Comparison of ENCODE assay signal across 8 cellular contexts in genomic region chr9:38068866-38069628, GRCh38. TPM values are rescaled to one million over a fixed set of nuclear protein-coding genes. Genes with fewer than 3 reads are reported as not detected.
A peak's percentile ranks its signal among the peaks of the same experiment; 100 is the strongest.
DNase-seq lines count a peak whose midpoint lies in the region; ATAC-seq and TF ChIP-seq lines count a peak whose summit lies in the region.

SHB (minus strand) TSS chr9:38069227; CDS start chr9:38068645, 582 bp downstream.

- TF ChIP-seq CTCF in dorsolateral prefrontal cortex (IDR thresholded peaks at IDR 0.05 in 54 of 56, conservative IDR thresholded peaks at IDR 0.05 in 2 of 56; ENCODE audit: low read depth in 1 of 56, partially characterized antibody in 56 of 56) = peak in 44 of 56 donors; percentile 6 to 72 (median 52)
- TF ChIP-seq CTCF in lower leg skin (IDR thresholded peaks at IDR 0.05) = no peak

- peaks cover 0 to 7% (median 0%) of the 10 kb centered on the region in 45 donors for H3K27me3 ChIP-seq in dorsolateral prefrontal cortex

- intact Hi-C loops in dorsolateral prefrontal cortex (cut with DNase I) (loop anchor here (2.0 to 5.0 kb wide), 5 partner anchors 46 to 154 kb away; no protein-coding TSS in a partner anchor), lower leg skin (cut with DNase I; ENCODE audit: low total_unique reads) (loop anchor here (5.0 to 10.0 kb wide), 2 partner anchors 112 to 154 kb away; no protein-coding TSS in a partner anchor)

- peak; percentile 40 for ATAC-seq in HG03039 (IDR thresholded peaks at IDR 0.05; ENCODE audit: unreplicated experiment)

- TF ChIP-seq POLR2A in lower leg skin (IDR thresholded peaks at IDR 0.05) = no peak

- peak within 1 kb of the TSS; percentile 67 to 98 (median 89) for H3K4me3 ChIP-seq in dorsolateral prefrontal cortex
- peak within 1 kb of the TSS; percentile 69 for H3K4me3 ChIP-seq in lower leg skin (ENCODE audit: low read depth, poor library complexity, severe bottlenecking)

- WGBS in lower leg skin, 2 donors = 0 to 2% methylated on average over 21 to 28 of the region's 110 CpGs

- DNase-seq in NCI-H524 (lab: John Stamatoyannopoulos, UW) (peak; percentile 81 to 89), NCI-H524 treated with DMSO at 0.1 percent for 48 hours (lab: John Stamatoyannopoulos, UW) (no peak), NCI-H2227 (lab: John Stamatoyannopoulos, UW; ENCODE audit: unreplicated experiment) (peak; percentile 71), dorsolateral prefrontal cortex (peak; percentile 53 to 86 (median 72)), lower leg skin (ENCODE audit: low spot score in 2 of 2) (peak; percentile 50 to 96)
- peak; percentile 68 to 70 for DNase-seq in activated CD4-positive, alpha-beta T cell treated with anti-CD3 and anti-CD28 coated beads, Interleukin-2, amount 50 U/mL, for 24 hours (ENCODE audit: low read depth in 1 of 2, low spot score in 1 of 2)
- peak; percentile 81 for DNase-seq in stimulated activated CD4-positive, alpha-beta T cell treated with anti-CD3 and anti-CD28 coated beads, Interleukin-4, amount 100 ng/mL, for 24 hours

- H3K27ac ChIP-seq in dorsolateral prefrontal cortex = peak within 1 kb of the TSS in 58 of 59 donors; percentile 63 to 99 (median 95)

RNA-seq across cellular contexts. Expression of gene SHB, which starts in this region (rescaled TPM):
- total RNA-seq in dorsolateral prefrontal cortex (10 to 100 TPM in 104 of 120 experiments, 1 to 10 TPM in 16; 6.0 to 49.5 (median 17.2) TPM), lower leg skin (10 to 100 TPM; 27.6 to 42.6 (median 34.5) TPM)

Comparison
In these comparisons a context has a peak if more than half of its experiments do, and no peak if none do; other contexts are left out.
1. CTCF ChIP-seq: peak in dorsolateral prefrontal cortex (44 of 56); none in lower leg skin (0 of 3).